In genomic region chr12:64566882-64567517, GRCh38 we compare ENCODE assay signal across 15 cellular contexts. TPM values are rescaled to one million over a fixed set of nuclear protein-coding genes. Genes with fewer than 3 reads are reported as not detected.
DNase-seq lines count a peak whose midpoint lies in the region; ATAC-seq lines count a peak whose summit lies in the region.
"Had no signal": no experiment of that assay in that cellular context is flagged by ENCODE, and none has a peak within 500 bp of the region (broad histone marks: within the 10 kb centered on the region; RNA-seq: fewer than 3 reads in every experiment).

No MANE protein-coding gene starts in this region.

- no peaks in the 10 kb centered on the region for H3K27me3 ChIP-seq in CD4-positive, alpha-beta memory T cell (ENCODE audit: insufficient read depth, low read length)
- H3K27me3 ChIP-seq: colonic mucosa had no signal

- CTCF ChIA-PET in CD4-positive, alpha-beta memory T cell (lab: Charles Lee; ENCODE audit: partially characterized antibody) = interaction anchor here (0.6 to 2.8 kb wide), 3 partner anchors 14 to 130 kb away, joined by 3 to 9 read pairs (median 3); no protein-coding TSS in a partner anchor

- no peaks in the 10 kb centered on the region for H3K9me3 ChIP-seq in CD4-positive, alpha-beta memory T cell (ENCODE audit: control insufficient read depth in 1 of 2, low read length in 2 of 2)
- H3K9me3 ChIP-seq: colonic mucosa had no signal

- intact Hi-C loops in CD4-positive, alpha-beta memory T cell (cut with micrococcal nuclease) = no loop called here

- peak overlapping the region in 4 of 7 donors; percentile 29 to 75 (median 56) for H3K27ac Mint-ChIP-seq in CD4-positive, alpha-beta memory T cell
- H3K27ac Mint-ChIP-seq: activated T-helper 1 cell treated with anti-CD3 and anti-CD28 coated beads, Interleukin-12 subunit alpha, Interleukin-12 subunit beta, Interleukin-2, Interleukin-4 antibody, amounts not matched to agents 30 ng/mL and 10 ng/mL and 1 ng/mL, durations not matched to agents 14 hours and 24 hours and 36 hours; progenitor cell of endocrine pancreas had no signal

- H3K9me3 Mint-ChIP-seq in CD4-positive, alpha-beta memory T cell = no peaks in the 10 kb centered on the region
- H3K9me3 Mint-ChIP-seq: activated T-helper 1 cell treated with anti-CD3 and anti-CD28 coated beads, Interleukin-12 subunit alpha, Interleukin-12 subunit beta, Interleukin-2, Interleukin-4 antibody, amounts not matched to agents 30 ng/mL and 10 ng/mL and 1 ng/mL, durations not matched to agents 14 hours and 24 hours and 36 hours had no signal

- POLR2A ChIA-PET in CD4-positive, alpha-beta memory T cell (lab: Charles Lee; ENCODE audit: partially characterized antibody) = interaction anchor here (1.1 kb wide), 1 partner anchor 17 kb away, joined by 3 read pairs; no protein-coding TSS in a partner anchor

- H3K4me1 Mint-ChIP-seq in CD4-positive, alpha-beta memory T cell = peaks cover 26 to 53% (median 42%) of the 10 kb centered on the region in 4 donors

- no peak for ATAC-seq in GM18498 (IDR thresholded peaks at IDR 0.05; ENCODE audit: unreplicated experiment)

- H3K4me1 ChIP-seq in CD4-positive, alpha-beta memory T cell (ENCODE audit: insufficient read depth, low read length) = peaks cover 25% of the 10 kb centered on the region

- H3K4me3 Mint-ChIP-seq in CD4-positive, alpha-beta memory T cell = no peak overlapping the region
- H3K4me3 Mint-ChIP-seq: activated T-helper 1 cell treated with anti-CD3 and anti-CD28 coated beads, Interleukin-12 subunit alpha, Interleukin-12 subunit beta, Interleukin-2, Interleukin-4 antibody, amounts not matched to agents 30 ng/mL and 10 ng/mL and 1 ng/mL, durations not matched to agents 14 hours and 24 hours and 36 hours had no signal

- no peaks in the 10 kb centered on the region for H3K36me3 Mint-ChIP-seq in CD4-positive, alpha-beta memory T cell

- no peaks in the 10 kb centered on the region for H3K27me3 Mint-ChIP-seq in CD4-positive, alpha-beta memory T cell
- H3K27me3 Mint-ChIP-seq: progenitor cell of endocrine pancreas had no signal

- no peak for DNase-seq in CD4-positive, alpha-beta memory T cell
- DNase-seq in LHCN-M2 (ENCODE audit: low read depth) = peak; percentile 8
- peak; percentile 36 for DNase-seq in SKM-1 treated with dmso at 0.1 percent for 144 hours (lab: John Stamatoyannopoulos, UW; ENCODE audit: unreplicated experiment)
- peak; percentile 77 for DNase-seq in myocyte (ENCODE audit: low read depth)
- no peak for DNase-seq in SW 1271 (lab: John Stamatoyannopoulos, UW)
- DNase-seq in NCI-H2081 (lab: John Stamatoyannopoulos, UW) = no peak
- DNase-seq in germinal center (ENCODE audit: low spot score) = no peak
- DNase-seq: colonic mucosa, EL, erythroblast, NCI-H1092 treated with DMSO at 0.1 percent for 48 hours had no signal

- H3K36me3 ChIP-seq in CD4-positive, alpha-beta memory T cell (ENCODE audit: insufficient read depth, low read length) = no peaks in the 10 kb centered on the region
- H3K36me3 ChIP-seq: colonic mucosa had no signal

- H3K4me3 ChIP-seq in CD4-positive, alpha-beta memory T cell (ENCODE audit: low read length in 2 of 2) = no peak overlapping the region
- H3K4me3 ChIP-seq: colonic mucosa had no signal

- no peak overlapping the region for H3K27ac ChIP-seq in CD4-positive, alpha-beta memory T cell (ENCODE audit: low read depth, low read length)
- H3K27ac ChIP-seq: colonic mucosa, RWPE1 had no signal

RNA-seq across cellular contexts. Expression of gene RASSF3, which starts 43.3 kb away (rescaled TPM):
- total RNA-seq in CD4-positive, alpha-beta memory T cell = 100 to 1,000 TPM; 159 TPM
- polyA plus RNA-seq in CD4-positive, alpha-beta memory T cell = 10 to 100 TPM in 1 of 2 donors, 1 to 10 TPM in 1; 5.2 to 12.3 TPM
- total RNA-seq in LHCN-M2 (2014; rRNA removed) = 15.7 and 19.2 TPM in 2 replicates
- polyA plus RNA-seq in LHCN-M2 (2012) = 10.9 TPM
- 32.0 and 36.1 TPM in 2 replicates for total RNA-seq in myocyte
- polyA plus RNA-seq in myocyte (2012) = 29.3 TPM

Comparison
In these comparisons a context has a peak if more than half of its experiments do, and no peak if none do; other contexts are left out.
1. DNase-seq: peak in LHCN-M2 (single experiment), SKM-1 treated with dmso at 0.1 percent for 144 hours (single experiment) and myocyte (single experiment); none in CD4-positive, alpha-beta memory T cell (0 of 5), SW 1271 (0 of 2), NCI-H2081 (0 of 2) and germinal center (single experiment).